Comparison of ENCODE assay signal across 8 cellular contexts in the genomic region with DNA sequence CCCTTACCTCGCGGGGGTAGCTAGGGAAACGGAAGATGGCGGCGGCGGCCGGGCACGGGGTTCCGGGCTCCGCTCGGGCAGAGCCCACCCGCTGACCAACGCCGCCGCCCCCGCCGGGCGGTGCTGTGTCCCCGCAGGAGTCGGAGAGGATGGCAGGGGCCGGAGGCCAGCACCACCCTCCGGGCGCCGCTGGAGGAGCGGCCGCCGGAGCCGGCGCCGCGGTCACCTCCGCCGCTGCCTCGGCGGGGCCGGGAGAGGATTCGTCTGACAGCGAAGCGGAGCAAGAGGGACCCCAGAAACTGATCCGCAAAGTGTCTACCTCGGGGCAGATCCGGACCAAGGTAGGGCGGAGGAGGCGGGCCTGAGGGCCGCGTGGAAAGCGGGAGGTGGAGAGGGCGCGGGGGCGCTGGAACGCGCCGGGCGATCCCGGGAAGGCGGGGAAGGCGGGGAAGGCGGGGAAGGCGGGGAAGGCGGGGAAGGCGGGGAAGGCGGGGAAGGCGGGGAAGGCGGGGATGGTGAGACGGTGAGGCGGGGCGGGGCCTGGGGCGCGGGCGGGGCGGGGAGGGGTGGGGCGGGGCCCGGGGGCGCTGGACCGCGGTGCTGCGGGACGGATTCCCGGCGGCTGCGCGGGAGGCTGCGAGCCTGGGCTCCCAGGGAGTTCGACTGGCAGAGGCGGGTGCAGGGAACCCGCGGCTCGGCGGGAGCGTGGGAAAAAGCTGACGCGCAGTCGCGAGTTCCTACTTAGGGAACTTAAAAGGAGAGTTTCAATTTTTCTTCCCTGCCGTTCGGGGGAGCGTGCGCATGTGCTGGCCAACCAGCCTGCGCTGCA. TPM values are rescaled to one million over a fixed set of nuclear protein-coding genes. Genes with fewer than 3 reads are reported as not detected.
DNase-seq lines count a peak whose midpoint lies in the region; ATAC-seq and TF ChIP-seq lines count a peak whose summit lies in the region.

TSS of gene DGKH (plus strand) at position 24 of the 829 bp plus-strand sequence. CDS start at position 150, 126 bp downstream.

- peak; percentile 74 for DNase-seq in Ammon's horn (ENCODE audit: low spot score)
- peak; percentile 77 for DNase-seq in NCI-H82 (lab: John Stamatoyannopoulos, UW)
- DNase-seq in activated CD8-positive, alpha-beta memory T cell treated with anti-CD3 and anti-CD28 coated beads, Interleukin-2, amount 50 U/mL, for 4 hours: peak; percentile 58
- DNase-seq in mesenteric fat pad (ENCODE audit: low spot score): peak; percentile 92
- peak; percentile 30 to 32 for DNase-seq in stimulated activated CD8-positive, alpha-beta memory T cell treated with anti-CD3 and anti-CD28 coated beads, Interleukin-15, amount 100 ng/mL, for 48 hours (ENCODE audit: low read depth in 2 of 2)

- peak; percentile 53 for ATAC-seq in HG03175 (IDR thresholded peaks at IDR 0.05; ENCODE audit: unreplicated experiment)

- in situ Hi-C loops in GM18951 (cut with MboI; ENCODE audit: low sequenced_read_pairs, unreplicated experiment): no loop called here
- in situ Hi-C loops in endometrial microvascular endothelial cells (cut with HindIII; ENCODE audit: inconsistent ontology term, low pct_unique_long_range_greater_than_20kb, low sequenced_read_pairs): no loop called here

- peak; percentile 62 for TF ChIP-seq POLR2A in GM18951 (IDR thresholded peaks at IDR 0.05; ENCODE audit: extremely low read depth, insufficient read depth, insufficient read length)

RNA-seq across cellular contexts. Expression of gene DGKH, which starts in this region (rescaled TPM):
- 14.8 TPM for total RNA-seq in endometrial microvascular endothelial cells (ENCODE audit: inconsistent ontology term)
- 11.8 TPM for total RNA-seq in mesenteric fat pad

Comparison
In these comparisons a context has a peak if more than half of its experiments do, and no peak if none do; other contexts are left out.
1. Peak in every context shown above with its lines: DNase-seq and ATAC-seq.
2. DNase-seq: peak in every context shown above with its lines; median percentile 92 in mesenteric fat pad; 77 in NCI-H82; 74 in Ammon's horn; 58 in activated CD8-positive, alpha-beta memory T cell treated with anti-CD3 and anti-CD28 coated beads, Interleukin-2, amount 50 U/mL, for 4 hours; 31 in stimulated activated CD8-positive, alpha-beta memory T cell treated with anti-CD3 and anti-CD28 coated beads, Interleukin-15, amount 100 ng/mL, for 48 hours.